9 cellular contexts compared by ENCODE assay signal in genomic region chr6:85580878-85581267, GRCh38. TPM values are rescaled to one million over a fixed set of nuclear protein-coding genes. Genes with fewer than 3 reads are reported as not detected.
DNase-seq lines count a peak whose midpoint lies in the region; ATAC-seq and TF ChIP-seq lines count a peak whose summit lies in the region.
"Had no signal": no experiment of that assay in that cellular context is flagged by ENCODE, and none has a peak within 500 bp of the region (broad histone marks: within the 10 kb centered on the region; RNA-seq: fewer than 3 reads in every experiment).

No MANE protein-coding gene starts in this region.

- DNase-seq in T1000 (lab: John Stamatoyannopoulos, UW) (peak; percentile 32), left lung (no peak), iPS-NIHi11 (ENCODE audit: low spot score) (no peak), NCI-H345 treated with DMSO at 0.1 percent for 48 hours (lab: John Stamatoyannopoulos, UW; ENCODE audit: unreplicated experiment) (no peak)
- no peak for DNase-seq in stimulated activated CD4-positive, alpha-beta T cell treated with anti-CD3 and anti-CD28 coated beads, Interleukin-1b, Interleukin-23, amount 100 ng/mL, for 48 hours

- intact Hi-C loops in left lung (cut with DNase I) = no loop called here

- no peak for TF ChIP-seq CTCF in left lung (IDR thresholded peaks at IDR 0.05)

- H3K4me1 ChIP-seq in left lung = peaks cover 0 to 19% of the 10 kb centered on the region in 2 donors

- peak; percentile 73 for ATAC-seq in GM18867 (IDR thresholded peaks at IDR 0.05; ENCODE audit: unreplicated experiment)
- peak; percentile 82 for ATAC-seq in HG02623 (IDR thresholded peaks at IDR 0.05; ENCODE audit: unreplicated experiment)
- peak; percentile 34 for ATAC-seq in left lung
- ATAC-seq in HG03460 (IDR thresholded peaks at IDR 0.05; ENCODE audit: unreplicated experiment) = no peak

- H3K36me3 ChIP-seq in left lung = peaks cover 0 to 4% of the 10 kb centered on the region in 2 donors
- H3K36me3 ChIP-seq: thoracic aorta had no signal

- H3K27me3 ChIP-seq in left lung = no peaks in the 10 kb centered on the region

- no peak overlapping the region for H3K4me3 ChIP-seq in left lung
- H3K4me3 ChIP-seq: thoracic aorta had no signal

- H3K27ac ChIP-seq in left lung = no peak overlapping the region
- H3K27ac ChIP-seq: thoracic aorta had no signal

- peaks cover 0 to 18% of the 10 kb centered on the region in 2 donors for H3K9me3 ChIP-seq in left lung

RNA-seq across cellular contexts. Expression of gene SNX14, which starts 12.8 kb away (rescaled TPM):
- total RNA-seq in left lung = 10 to 100 TPM; 79.9 to 80.6 TPM
